In the genomic region with DNA sequence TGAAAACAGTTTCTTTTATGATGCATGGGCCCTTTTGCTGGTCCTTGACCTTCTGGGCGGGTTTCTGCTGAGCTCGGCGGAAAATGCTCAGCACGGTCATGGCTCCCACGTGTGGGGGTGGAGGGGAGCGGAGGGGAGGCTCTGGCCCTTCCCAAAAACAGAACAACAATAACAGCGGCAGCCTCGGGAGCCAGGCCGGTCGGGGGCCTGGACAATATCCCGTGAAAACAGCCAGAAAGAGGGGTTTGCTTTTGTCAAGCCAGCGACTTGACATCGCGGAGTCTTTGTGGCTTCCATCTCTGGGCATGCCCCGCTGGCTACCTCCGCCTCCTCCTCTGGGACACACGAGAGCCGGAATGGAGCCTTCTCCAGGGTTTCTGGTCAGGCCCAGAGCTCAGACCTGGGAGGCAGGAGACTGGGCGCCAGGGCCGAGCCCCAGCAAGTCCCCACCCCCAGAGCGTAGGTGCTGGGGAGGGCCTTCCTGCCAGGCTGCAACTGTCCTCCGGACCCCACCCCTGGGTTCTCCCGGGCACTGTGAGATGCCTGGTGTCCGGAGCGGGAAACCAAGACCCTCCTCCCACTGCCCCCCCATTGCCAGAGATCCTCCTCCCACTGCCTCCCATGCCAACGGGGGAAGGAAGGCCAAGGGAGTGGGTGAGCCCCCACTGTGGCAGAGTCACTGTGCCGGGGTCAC, we compare ENCODE assay signal across 11 cellular contexts. TPM values are rescaled to one million over a fixed set of nuclear protein-coding genes. Genes with fewer than 3 reads are reported as not detected.
DNase-seq lines count a peak whose midpoint lies in the region; TF ChIP-seq lines count a peak whose summit lies in the region.
"Had no signal": no experiment of that assay in that cellular context is flagged by ENCODE, and none has a peak within 500 bp of the region (broad histone marks: within the 10 kb centered on the region; RNA-seq: fewer than 3 reads in every experiment).

No MANE protein-coding gene starts in this region.

- H3K4me1 Mint-ChIP-seq in neural crest cell = peaks cover 4% of the 10 kb centered on the region

- no peak for TF ChIP-seq POLR2A in erythroblast (IDR thresholded peaks at IDR 0.05; ENCODE audit: low read length)

- H3K27ac Mint-ChIP-seq in neural crest cell (ENCODE audit: unreplicated experiment) = peak overlapping the region; percentile 76
- H3K27ac Mint-ChIP-seq: CD8-positive, alpha-beta T cell had no signal

- H3K36me3 Mint-ChIP-seq in neural crest cell (ENCODE audit: low read depth) = no peaks in the 10 kb centered on the region
- H3K36me3 Mint-ChIP-seq: CD8-positive, alpha-beta T cell had no signal

- no peak for TF ChIP-seq CTCF in neural crest cell (conservative IDR thresholded peaks at IDR 0.05)

- no peaks in the 10 kb centered on the region for H3K27me3 Mint-ChIP-seq in neural crest cell (ENCODE audit: low read depth)

- H3K9me3 Mint-ChIP-seq in neural crest cell = no peaks in the 10 kb centered on the region
- H3K9me3 Mint-ChIP-seq: CD8-positive, alpha-beta T cell had no signal

- peak; percentile 30 for DNase-seq in AG08395 (ENCODE audit: low spot score)
- DNase-seq in RPMI8226 = peak; percentile 64
- DNase-seq in fibroblast of peridontal ligament (ENCODE audit: extremely low read depth) = peak; percentile 48
- DNase-seq in neural crest cell (ENCODE audit: low read depth, low spot score) = no peak
- DNase-seq in T-helper 1 cell = no peak
- DNase-seq in AML-193 (lab: John Stamatoyannopoulos, UW) = no peak
- no peak for DNase-seq in COLO829 (ENCODE audit: low spot score)
- no peak for DNase-seq in erythroblast (lab: John Stamatoyannopoulos, UW)
- DNase-seq: NCI-H1694; stimulated activated CD4-positive, alpha-beta T cell treated with anti-CD3 and anti-CD28 coated beads, Interleukin-4, amount 100 ng/mL, for 4 hours had no signal

- no peak overlapping the region for H3K4me3 Mint-ChIP-seq in neural crest cell
- H3K4me3 Mint-ChIP-seq: CD8-positive, alpha-beta T cell had no signal

RNA-seq across cellular contexts. Expression of a gene that starts 35.9 kb away (rescaled TPM):
- total RNA-seq in neural crest cell = 0.16 and 0.30 TPM in 2 replicates

RNA-seq across cellular contexts. Expression of a gene that starts 56.4 kb away (rescaled TPM):
- total RNA-seq in neural crest cell = not detected in 2 replicates
- total RNA-seq: CD8-positive, alpha-beta T cell had no signal

Comparison
In these comparisons a context has a peak if more than half of its experiments do, and no peak if none do; other contexts are left out.
1. DNase-seq: peak in AG08395 (single experiment), RPMI8226 (single experiment) and fibroblast of peridontal ligament (single experiment); none in neural crest cell (single experiment), T-helper 1 cell (0 of 5), AML-193 (0 of 2), COLO829 (single experiment) and erythroblast (0 of 2).